In genomic region chr2:219178377-219179175, GRCh38 we compare ENCODE assay signal across 7 cellular contexts. TPM values are rescaled to one million over a fixed set of nuclear protein-coding genes. Genes with fewer than 3 reads are reported as not detected.
DNase-seq lines count a peak whose midpoint lies in the region; ATAC-seq and TF ChIP-seq lines count a peak whose summit lies in the region.

No MANE protein-coding gene starts in this region.

- POLR2A ChIA-PET in HCT116 (lab: Charles Lee), result no interaction called here

- H3K4me1 ChIP-seq in HCT116 (ENCODE audit: control insufficient read depth in 1 of 2, insufficient read depth in 2 of 2, low read length in 2 of 2) (peaks cover 10 to 27% of the 10 kb centered on the region in 2 experiments), uterus (peaks cover 0 to 7% of the 10 kb centered on the region in 2 donors)

- CTCF ChIA-PET in HCT116 (lab: Charles Lee), result no interaction called here

- intact Hi-C loops in HCT116 (cut with micrococcal nuclease) (loop anchor here (5.0 to 10.0 kb wide), 2 partner anchors 209 to 356 kb away; partner anchors contain the start of gene DNPEP), uterus (cut with DNase I; ENCODE audit: low total_unique reads) (no loop called here)

- RAD21 ChIA-PET in HCT116 (lab: Charles Lee; ENCODE audit: low non-redundant PET in 1 of 2, low total read pairs in 2 of 2, uncharacterized antibody in 2 of 2, unreplicated experiment in 2 of 2), result no interaction called here

- H4K20me1 ChIP-seq in HCT116 (ENCODE audit: insufficient read depth), result no peaks in the 10 kb centered on the region

- TF ChIP-seq RAD21 in HCT116 (IDR thresholded peaks at IDR 0.05; ENCODE audit: low read depth), result no peak

- peak overlapping the region; percentile 76 to 99 for H3K4me3 Mint-ChIP-seq in activated T-cell treated with anti-CD3 and anti-CD28 coated beads, Interleukin-2, amount 50 U/mL, for 72 hours
- H3K4me3 Mint-ChIP-seq in neural crest cell, result peak overlapping the region; percentile 89

- no peak for TF ChIP-seq POLR2A in HCT116 (IDR thresholded peaks at IDR 0.05; ENCODE audit: borderline replicate concordance, extremely low read depth, insufficient read depth, insufficient read length)
- TF ChIP-seq POLR2A in uterus (IDR thresholded peaks at IDR 0.05), result no peak

- H3K4me1 Mint-ChIP-seq in activated T-cell treated with anti-CD3 and anti-CD28 coated beads, Interleukin-2, amount 50 U/mL, for 72 hours (ENCODE audit: low read depth), result peaks cover 69% of the 10 kb centered on the region
- H3K4me1 Mint-ChIP-seq in neural crest cell, result peaks cover 27% of the 10 kb centered on the region

- H3K4me3 ChIP-seq in HCT116 (replicated peaks in 1 of 2; ENCODE audit: low read depth in 1 of 2, low read length in 2 of 2) (peak overlapping the region; percentile 70 to 93), fibroblast of pulmonary artery (replicated peaks; ENCODE audit: low read depth, low read length) (peak overlapping the region; percentile 61), uterus (peak overlapping the region; percentile 82 to 83)

- H3K9me2 ChIP-seq in HCT116 (ENCODE audit: insufficient read depth), result no peaks in the 10 kb centered on the region

- no peaks in the 10 kb centered on the region for H3K27me3 ChIP-seq in HCT116 (ENCODE audit: insufficient read depth, low read length)
- no peaks in the 10 kb centered on the region for H3K27me3 ChIP-seq in uterus

- BruUV-seq in HCT116 (replicated peaks; lab: Mats Ljungman, UMichigan), result no TSS peak

- H3K36me3 Mint-ChIP-seq in activated T-cell treated with anti-CD3 and anti-CD28 coated beads, Interleukin-2, amount 50 U/mL, for 72 hours (ENCODE audit: insufficient read depth in 2 of 2), result peaks cover 12 to 20% of the 10 kb centered on the region in 2 donors
- peaks cover 3% of the 10 kb centered on the region for H3K36me3 Mint-ChIP-seq in neural crest cell (ENCODE audit: low read depth)

- H3K4me2 ChIP-seq in HCT116 (ENCODE audit: low read length), result peak overlapping the region; percentile 98

- H3K27ac Mint-ChIP-seq in activated T-cell treated with anti-CD3 and anti-CD28 coated beads, Interleukin-2, amount 50 U/mL, for 72 hours, result peak overlapping the region; percentile 9
- H3K27ac Mint-ChIP-seq in neural crest cell (ENCODE audit: unreplicated experiment), result peak overlapping the region; percentile 90

- H3K27ac ChIP-seq in HCT116 (ENCODE audit: low read depth, low read length), result peak overlapping the region; percentile 97
- H3K27ac ChIP-seq in uterus, result peak overlapping the region; percentile 97 to 98

- H3K36me3 ChIP-seq in HCT116 (ENCODE audit: control insufficient read depth in 1 of 2, insufficient read depth in 2 of 2, low read length in 2 of 2) (peaks cover 13 to 20% of the 10 kb centered on the region in 2 experiments; a peak in 3 of 4 replicates), uterus (no peaks in the 10 kb centered on the region)

- H3K27me3 Mint-ChIP-seq in activated T-cell treated with anti-CD3 and anti-CD28 coated beads, Interleukin-2, amount 50 U/mL, for 72 hours (ENCODE audit: low read depth), result no peaks in the 10 kb centered on the region
- no peaks in the 10 kb centered on the region for H3K27me3 Mint-ChIP-seq in neural crest cell (ENCODE audit: low read depth)

- H3K9ac ChIP-seq in HCT116 (ENCODE audit: low read length), result peak overlapping the region; percentile 85

- H3K79me2 ChIP-seq in HCT116 (ENCODE audit: insufficient read depth, low read length), result peaks cover 23% of the 10 kb centered on the region

- H2AFZ ChIP-seq in HCT116 (ENCODE audit: low read depth, low read length, poor library complexity, severe bottlenecking), result no peak overlapping the region

- H3K9me3 Mint-ChIP-seq in activated T-cell treated with anti-CD3 and anti-CD28 coated beads, Interleukin-2, amount 50 U/mL, for 72 hours, result no peaks in the 10 kb centered on the region
- no peaks in the 10 kb centered on the region for H3K9me3 Mint-ChIP-seq in neural crest cell

- H3K9me3 ChIP-seq in HCT116 (ENCODE audit: control insufficient read depth in 1 of 2, insufficient read depth in 1 of 2, low read depth in 1 of 2, low read length in 2 of 2) (no peaks in the 10 kb centered on the region), uterus (no peaks in the 10 kb centered on the region)

- ATAC-seq in GM18502 (IDR thresholded peaks at IDR 0.05; ENCODE audit: poor library complexity, unreplicated experiment), result peak; percentile 10
- ATAC-seq in HCT116, result peak; percentile 23
- peak in 1 of 2 donors; percentile 10 for ATAC-seq in activated T-cell treated with anti-CD3 and anti-CD28 coated beads, Interleukin-2, amount 50 U/mL, for 72 hours (replicated peaks in 1 of 2)

- DNase-seq in HCT116 (ENCODE audit: low read depth, low spot score) (no peak), NAMALWA (ENCODE audit: low spot score) (peak; percentile 46), fibroblast of pulmonary artery (ENCODE audit: low read depth) (peak; percentile 23), neural crest cell (ENCODE audit: low read depth, low spot score) (no peak), uterus (peak in 1 of 2 donors; percentile 49)
- DNase-seq in activated T-cell treated with anti-CD3 and anti-CD28 coated beads, Interleukin-2, amount 50 U/mL, for 72 hours, result peak; percentile 43 to 52

- TF ChIP-seq CTCF in HCT116 (IDR thresholded peaks at IDR 0.05 in 2 of 3, conservative IDR thresholded peaks at IDR 0.05 in 1 of 3; ENCODE audit: borderline replicate concordance in 1 of 3, insufficient read depth in 1 of 3, low read depth in 2 of 3, low read length in 2 of 3) (no peak), fibroblast of pulmonary artery (IDR thresholded peaks at IDR 0.05; ENCODE audit: low read length, missing control alignments) (no peak), neural crest cell (conservative IDR thresholded peaks at IDR 0.05) (peak; percentile 9), uterus (IDR thresholded peaks at IDR 0.05) (no peak)

TF ChIP-seq in HCT116, 20 proteins besides CTCF, POLR2A, EP300 and RAD21:
- TF ChIP-seq JUND (IDR thresholded peaks at IDR 0.05), result no peak
- peak; percentile 66 for TF ChIP-seq ZFX (IDR thresholded peaks at IDR 0.05)
- no peak for TF ChIP-seq POLR2AphosphoS5 (IDR thresholded peaks at IDR 0.05; ENCODE audit: low read depth, low read length)
- TF ChIP-seq, protein P1, sequence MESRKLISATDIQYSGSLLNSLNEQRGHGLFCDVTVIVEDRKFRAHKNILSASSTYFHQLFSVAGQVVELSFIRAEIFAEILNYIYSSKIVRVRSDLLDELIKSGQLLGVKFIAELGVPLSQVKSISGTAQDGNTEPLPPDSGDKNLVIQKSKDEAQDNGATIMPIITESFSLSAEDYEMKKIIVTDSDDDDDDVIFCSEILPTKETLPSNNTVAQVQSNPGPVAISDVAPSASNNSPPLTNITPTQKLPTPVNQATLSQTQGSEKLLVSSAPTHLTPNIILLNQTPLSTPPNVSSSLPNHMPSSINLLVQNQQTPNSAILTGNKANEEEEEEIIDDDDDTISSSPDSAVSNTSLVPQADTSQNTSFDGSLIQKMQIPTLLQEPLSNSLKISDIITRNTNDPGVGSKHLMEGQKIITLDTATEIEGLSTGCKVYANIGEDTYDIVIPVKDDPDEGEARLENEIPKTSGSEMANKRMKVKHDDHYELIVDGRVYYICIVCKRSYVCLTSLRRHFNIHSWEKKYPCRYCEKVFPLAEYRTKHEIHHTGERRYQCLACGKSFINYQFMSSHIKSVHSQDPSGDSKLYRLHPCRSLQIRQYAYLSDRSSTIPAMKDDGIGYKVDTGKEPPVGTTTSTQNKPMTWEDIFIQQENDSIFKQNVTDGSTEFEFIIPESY (IDR thresholded peaks at IDR 0.05; ENCODE audit: extremely low read depth, insufficient replicate concordance, low read length), result no peak
- no peak for TF ChIP-seq EZH2 (IDR thresholded peaks at IDR 0.05)
- TF ChIP-seq CEBPB (IDR thresholded peaks at IDR 0.05; ENCODE audit: low read depth), result no peak
- no peak for TF ChIP-seq EZH2phosphoT487 (IDR thresholded peaks at IDR 0.05; ENCODE audit: borderline replicate concordance)

RNA-seq across cellular contexts. Expression of gene RETREG2, which starts 0.5 kb away (rescaled TPM):
- total RNA-seq in HCT116 (2021; ENCODE audit: unreplicated experiment) (63.7 TPM), neural crest cell (84.6 and 86.0 TPM in 2 replicates), uterus (100 to 1,000 TPM in 1 of 4 donors, 10 to 100 TPM in 3; 18.2 to 216 (median 74.9) TPM)
- polyA plus RNA-seq in HCT116 (2012), result 63.7 and 64.1 TPM in 2 replicates
- total RNA-seq in activated T-cell treated with anti-CD3 and anti-CD28 coated beads, Interleukin-2, amount 50 U/mL, for 72 hours, result 10 to 100 TPM; 53.7 to 66.8 TPM

RNA-seq across cellular contexts. Expression of gene CNPPD1, which starts 1.9 kb away (rescaled TPM):
- 41.9 TPM for total RNA-seq in HCT116 (2021; ENCODE audit: unreplicated experiment)
- polyA plus RNA-seq in HCT116 (2012), result 40.4 and 45.0 TPM in 2 replicates
- 10 to 100 TPM; 53.5 to 54.5 TPM for total RNA-seq in activated T-cell treated with anti-CD3 and anti-CD28 coated beads, Interleukin-2, amount 50 U/mL, for 72 hours
- 39.9 and 42.1 TPM in 2 replicates for total RNA-seq in neural crest cell
- 10 to 100 TPM in 3 of 4 donors, 1 to 10 TPM in 1; 3.1 to 56.2 (median 35.8) TPM for total RNA-seq in uterus

RNA-seq across cellular contexts. Expression of gene SLC23A3, which starts 8.7 kb away (rescaled TPM):
- 4.8 TPM for total RNA-seq in HCT116 (2021; ENCODE audit: unreplicated experiment)
- 1.7 and 2.7 TPM in 2 replicates for polyA plus RNA-seq in HCT116 (2012)
- 1 to 10 TPM; 3.1 to 4.0 TPM for total RNA-seq in activated T-cell treated with anti-CD3 and anti-CD28 coated beads, Interleukin-2, amount 50 U/mL, for 72 hours
- 0.34 and 1.5 TPM in 2 replicates for total RNA-seq in neural crest cell
- 1 to 10 TPM in 2 of 4 donors, under 1 TPM in 1, not detected in 1; 0.26 to 8.1 (median 1.8) TPM for total RNA-seq in uterus

RNA-seq across cellular contexts. Expression of gene NHEJ1, which starts 18.0 kb away (rescaled TPM):
- total RNA-seq in HCT116 (2021; ENCODE audit: unreplicated experiment) (16.4 TPM), neural crest cell (23.5 and 26.8 TPM in 2 replicates), uterus (100 to 1,000 TPM in 1 of 4 donors, 10 to 100 TPM in 3; 15.0 to 162 (median 18.1) TPM)
- 15.8 and 16.7 TPM in 2 replicates for polyA plus RNA-seq in HCT116 (2012)
- 10 to 100 TPM; 19.8 to 21.1 TPM for total RNA-seq in activated T-cell treated with anti-CD3 and anti-CD28 coated beads, Interleukin-2, amount 50 U/mL, for 72 hours

RNA-seq across cellular contexts. Expression of gene ZFAND2B, which starts 28.0 kb away (rescaled TPM):
- total RNA-seq in HCT116 (2021; ENCODE audit: unreplicated experiment) (31.4 TPM), neural crest cell (26.6 and 30.1 TPM in 2 replicates), uterus (100 to 1,000 TPM in 1 of 4 donors, 10 to 100 TPM in 3; 21.7 to 212 (median 45.2) TPM)
- 35.6 and 40.9 TPM in 2 replicates for polyA plus RNA-seq in HCT116 (2012)
- total RNA-seq in activated T-cell treated with anti-CD3 and anti-CD28 coated beads, Interleukin-2, amount 50 U/mL, for 72 hours, result 10 to 100 TPM; 45.5 to 47.7 TPM

Comparison
In these comparisons a context has a peak if more than half of its experiments do, and no peak if none do; other contexts are left out.
1. DNase-seq: peak in NAMALWA (single experiment), activated T-cell treated with anti-CD3 and anti-CD28 coated beads, Interleukin-2, amount 50 U/mL, for 72 hours (2 of 2) and fibroblast of pulmonary artery (single experiment); none in HCT116 (single experiment) and neural crest cell (single experiment).
2. Peak in every context shown above with its lines, with median percentiles within 50 percentile points of each other: H3K4me3 ChIP-seq.